In the genomic region with DNA sequence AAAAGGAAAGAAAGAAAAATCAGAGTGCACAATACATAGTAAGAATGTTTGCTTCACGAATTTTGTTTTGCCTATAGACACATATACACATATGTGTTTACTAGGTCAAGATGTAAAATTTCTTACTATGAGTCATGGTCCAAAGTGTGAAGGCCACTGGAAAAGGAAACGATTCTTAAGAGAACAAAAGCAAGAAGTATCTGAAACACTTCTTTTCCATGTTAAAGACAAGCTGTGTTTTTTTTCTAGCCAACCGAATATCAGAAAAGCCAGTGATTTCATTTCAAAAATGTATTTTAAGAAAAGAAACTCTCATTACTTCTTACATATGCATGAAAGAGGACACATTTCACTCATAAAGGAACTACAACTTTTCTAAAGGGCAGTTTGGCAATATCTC, we compare ENCODE assay signal across 8 cellular contexts. TPM values are rescaled to one million over a fixed set of nuclear protein-coding genes. Genes with fewer than 3 reads are reported as not detected.
DNase-seq lines count a peak whose midpoint lies in the region; ATAC-seq, FAIRE-seq and TF ChIP-seq lines count a peak whose summit lies in the region.

No MANE protein-coding gene starts in this region.

- no peaks in the 10 kb centered on the region for H3K9me3 ChIP-seq in endothelial cell of umbilical vein (replicated peaks; ENCODE audit: control insufficient read depth, insufficient read depth, low read length)

- FAIRE-seq in endothelial cell of umbilical vein (lab: Jason Lieb, UNC): no peak

- no peaks in the 10 kb centered on the region for H3K9me1 ChIP-seq in endothelial cell of umbilical vein (replicated peaks; ENCODE audit: control insufficient read depth, extremely low read depth, insufficient read depth, low read length)

- no peak for TF ChIP-seq POLR2A in endothelial cell of umbilical vein (IDR thresholded peaks at IDR 0.05; ENCODE audit: low read depth, low read length)

- ATAC-seq in GM19452 (IDR thresholded peaks at IDR 0.05; ENCODE audit: unreplicated experiment) (peak; percentile 42), HG03159 (IDR thresholded peaks at IDR 0.05; ENCODE audit: unreplicated experiment) (peak; percentile 39)

- no peaks in the 10 kb centered on the region for H3K27me3 Mint-ChIP-seq in Calu3 (ENCODE audit: unreplicated experiment)

- no TSS peak for BruUV-seq in Calu3 (replicated peaks; lab: Mats Ljungman, UMichigan)
- no TSS peak for BruUV-seq in endothelial cell of umbilical vein (replicated peaks; lab: Mats Ljungman, UMichigan)

- no peak overlapping the region for H3K4me3 ChIP-seq in endothelial cell of umbilical vein (replicated peaks in 1 of 3; ENCODE audit: insufficient read depth in 1 of 3, low read depth in 1 of 3, low read length in 3 of 3)

- intact Hi-C loops in Calu3 (cut with micrococcal nuclease; ENCODE audit: unreplicated experiment) (loop anchor here (2.0 kb wide), 1 partner anchor 58 kb away; no protein-coding TSS in a partner anchor), endothelial cell of umbilical vein (cut with micrococcal nuclease) (no loop called here)

- H3K27me3 ChIP-seq in endothelial cell of umbilical vein (ENCODE audit: control insufficient read depth in 2 of 2, insufficient read depth in 2 of 2, low read length in 2 of 2): no peaks in the 10 kb centered on the region

- H3K79me2 ChIP-seq in endothelial cell of umbilical vein (ENCODE audit: control insufficient read depth, insufficient read depth, low read length): no peaks in the 10 kb centered on the region

- POLR2A ChIA-PET in endothelial cell of umbilical vein (lab: Charles Lee): no interaction called here

- H3K4me1 Mint-ChIP-seq in Calu3 (ENCODE audit: low read depth, unreplicated experiment): peaks cover 40% of the 10 kb centered on the region

- H3K4me1 ChIP-seq in endothelial cell of umbilical vein (ENCODE audit: control insufficient read depth, extremely low read depth, insufficient read depth, low read length): peaks cover 7% of the 10 kb centered on the region

- peaks cover 36% of the 10 kb centered on the region for H3K36me3 Mint-ChIP-seq in Calu3 (ENCODE audit: insufficient read depth, unreplicated experiment)

- no peaks in the 10 kb centered on the region for H3K36me3 ChIP-seq in endothelial cell of umbilical vein (ENCODE audit: control insufficient read depth in 2 of 2, extremely low read depth in 1 of 2, insufficient read depth in 2 of 2, low read length in 2 of 2)

- dilution Hi-C loops in endothelial cell of umbilical vein (cut with MboI; ENCODE audit: extremely low pct_ligation_motif_present, low sequenced_read_pairs): no loop called here

- H3K9ac ChIP-seq in endothelial cell of umbilical vein (replicated peaks; ENCODE audit: extremely low read depth, insufficient read depth, low read length): no peak overlapping the region

- H3K27ac Mint-ChIP-seq in Calu3 (ENCODE audit: unreplicated experiment): peak overlapping the region; percentile 39

- no peak overlapping the region for H3K27ac ChIP-seq in endothelial cell of umbilical vein (ENCODE audit: insufficient read depth, low read depth, low read length)

- no peaks in the 10 kb centered on the region for H4K20me1 ChIP-seq in endothelial cell of umbilical vein (replicated peaks; ENCODE audit: control insufficient read depth, extremely low read depth, insufficient read depth, low read length)

- no peak overlapping the region for H3K4me2 ChIP-seq in endothelial cell of umbilical vein (ENCODE audit: insufficient read depth, low read length)

- H2AFZ ChIP-seq in endothelial cell of umbilical vein (ENCODE audit: low read depth, low read length): no peak overlapping the region

- CTCF ChIA-PET in Calu3 (lab: Charles Lee) (interaction anchor here (2.1 kb wide), 1 partner anchor 58 kb away, joined by 8 read pairs; no protein-coding TSS in a partner anchor), endothelial cell of umbilical vein (lab: Charles Lee) (interaction anchor here (1.6 kb wide), 1 partner anchor 23 kb away, joined by 3 read pairs; no protein-coding TSS in a partner anchor)

- H3K9me3 Mint-ChIP-seq in Calu3 (ENCODE audit: low read depth, unreplicated experiment): no peaks in the 10 kb centered on the region

- TF ChIP-seq CTCF in Calu3 (IDR thresholded peaks at IDR 0.05; ENCODE audit: unreplicated experiment) (no peak), endothelial cell of umbilical vein (IDR thresholded peaks at IDR 0.05; ENCODE audit: extremely low read depth in 1 of 2, insufficient read depth in 1 of 2, low read depth in 1 of 2, low read length in 2 of 2) (no peak)

- DNase-seq in Calu3 (no peak), endothelial cell of umbilical vein (ENCODE audit: low read depth, low spot score) (peak; percentile 53), Ammon's horn (ENCODE audit: low spot score) (no peak), SW 1271 (lab: John Stamatoyannopoulos, UW) (no peak), NCI-H748 treated with DMSO at 0.1 percent for 48 hours (lab: John Stamatoyannopoulos, UW) (no peak), NCI-H69 (lab: John Stamatoyannopoulos, UW) (no peak)

- H3K4me3 Mint-ChIP-seq in Calu3 (ENCODE audit: low read depth, unreplicated experiment): peak overlapping the region; percentile 6

TF ChIP-seq in endothelial cell of umbilical vein, 7 proteins besides CTCF, POLR2A, EP300 and RAD21:
- TF ChIP-seq, protein P1, sequence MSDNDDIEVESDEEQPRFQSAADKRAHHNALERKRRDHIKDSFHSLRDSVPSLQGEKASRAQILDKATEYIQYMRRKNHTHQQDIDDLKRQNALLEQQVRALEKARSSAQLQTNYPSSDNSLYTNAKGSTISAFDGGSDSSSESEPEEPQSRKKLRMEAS (IDR thresholded peaks at IDR 0.05; ENCODE audit: insufficient read depth, insufficient read length): no peak
- TF ChIP-seq FOS (IDR thresholded peaks at IDR 0.05; ENCODE audit: borderline replicate concordance, insufficient read depth, low read length): peak; percentile 34

RNA-seq across cellular contexts. Expression of a gene that starts 24.9 kb away (rescaled TPM):
- total RNA-seq in Calu3 (2022): 40.7 and 45.3 TPM in 2 replicates
- 5.4 and 6.2 TPM in 2 replicates for total RNA-seq in endothelial cell of umbilical vein
- 4.1 and 4.7 TPM in 2 replicates for polyA plus RNA-seq in endothelial cell of umbilical vein
- polyA plus RNA-seq in endothelial cell of umbilical vein (2011; cell fraction: cytosol; rRNA removed): 4.4 and 5.3 TPM in 2 replicates
- polyA plus RNA-seq in endothelial cell of umbilical vein (2011; cell fraction: nucleus; rRNA removed): 3.4 and 4.4 TPM in 2 replicates
- 6.1 and 7.7 TPM in 2 replicates for polyA plus RNA-seq in endothelial cell of umbilical vein (2012)
- polyA minus RNA-seq in endothelial cell of umbilical vein: 1.9 and 6.0 TPM in 2 replicates
- 3.5 TPM for polyA minus RNA-seq in endothelial cell of umbilical vein (2011; cell fraction: cytosol; rRNA and poly(A)+ RNA removed)
- 2.7 and 4.8 TPM in 2 replicates for polyA minus RNA-seq in endothelial cell of umbilical vein (2011; cell fraction: nucleus; rRNA and poly(A)+ RNA removed)

RNA-seq across cellular contexts. Expression of a gene that starts 25.0 kb away (rescaled TPM):
- total RNA-seq in Calu3 (2022) (8.0 and 9.0 TPM in 2 replicates), endothelial cell of umbilical vein (0.20 TPM in 1 of 2 replicates, not detected in the other)
- not detected in 2 replicates for polyA plus RNA-seq in endothelial cell of umbilical vein
- polyA plus RNA-seq in endothelial cell of umbilical vein (2011; cell fraction: cytosol; rRNA removed): not detected in 2 replicates
- polyA plus RNA-seq in endothelial cell of umbilical vein (2011; cell fraction: nucleus; rRNA removed): not detected in 2 replicates
- 0.07 and 0.18 TPM in 2 replicates for polyA plus RNA-seq in endothelial cell of umbilical vein (2012)
- not detected in 2 replicates for polyA minus RNA-seq in endothelial cell of umbilical vein
- polyA minus RNA-seq in endothelial cell of umbilical vein (2011; cell fraction: cytosol; rRNA and poly(A)+ RNA removed): not detected
- not detected in 2 replicates for polyA minus RNA-seq in endothelial cell of umbilical vein (2011; cell fraction: nucleus; rRNA and poly(A)+ RNA removed)

RNA-seq across cellular contexts. Expression of a gene that starts 43.4 kb away (rescaled TPM):
- 22.0 and 29.7 TPM in 2 replicates for total RNA-seq in Calu3 (2022)
- total RNA-seq in endothelial cell of umbilical vein: 3.1 and 3.9 TPM in 2 replicates
- 0.37 and 0.41 TPM in 2 replicates for polyA plus RNA-seq in endothelial cell of umbilical vein
- 0.53 and 0.72 TPM in 2 replicates for polyA plus RNA-seq in endothelial cell of umbilical vein (2011; cell fraction: cytosol; rRNA removed)
- 1.0 and 1.1 TPM in 2 replicates for polyA plus RNA-seq in endothelial cell of umbilical vein (2011; cell fraction: nucleus; rRNA removed)
- polyA plus RNA-seq in endothelial cell of umbilical vein (2012): 2.5 and 4.1 TPM in 2 replicates
- 0.58 and 1.6 TPM in 2 replicates for polyA minus RNA-seq in endothelial cell of umbilical vein
- 3.2 TPM for polyA minus RNA-seq in endothelial cell of umbilical vein (2011; cell fraction: cytosol; rRNA and poly(A)+ RNA removed)
- 0.43 and 0.53 TPM in 2 replicates for polyA minus RNA-seq in endothelial cell of umbilical vein (2011; cell fraction: nucleus; rRNA and poly(A)+ RNA removed)

RNA-seq across cellular contexts. Expression of a gene that starts 52.4 kb away (rescaled TPM):
- total RNA-seq in Calu3 (2022) (266 and 313 TPM in 2 replicates), endothelial cell of umbilical vein (313 and 319 TPM in 2 replicates)
- 177 and 267 TPM in 2 replicates for polyA plus RNA-seq in endothelial cell of umbilical vein
- 201 and 238 TPM in 2 replicates for polyA plus RNA-seq in endothelial cell of umbilical vein (2011; cell fraction: cytosol; rRNA removed)
- 228 and 252 TPM in 2 replicates for polyA plus RNA-seq in endothelial cell of umbilical vein (2011; cell fraction: nucleus; rRNA removed)
- polyA plus RNA-seq in endothelial cell of umbilical vein (2012): 235 and 329 TPM in 2 replicates
- polyA minus RNA-seq in endothelial cell of umbilical vein: 729 and 798 TPM in 2 replicates
- 124 TPM for polyA minus RNA-seq in endothelial cell of umbilical vein (2011; cell fraction: cytosol; rRNA and poly(A)+ RNA removed)
- 257 and 399 TPM in 2 replicates for polyA minus RNA-seq in endothelial cell of umbilical vein (2011; cell fraction: nucleus; rRNA and poly(A)+ RNA removed)
